Comparison of ENCODE assay signal across 24 cellular contexts in genomic region chr2:68838641-68839040, GRCh38.
"Had no signal": no experiment of that assay in that cellular context is flagged by ENCODE, and none has a peak within 500 bp of the region (broad histone marks: within the 10 kb centered on the region; RNA-seq: fewer than 3 reads in every experiment).

No MANE protein-coding gene starts in this region.

- H3K27me3 ChIP-seq: ascending aorta, cardiac muscle cell, MG63 had no signal

- ATAC-seq: activated CD8-positive, alpha-beta T cell treated with anti-CD3 and anti-CD28 coated beads, Interleukin-2, amount 10 ng/mL, durations not matched to agents 7 days and 5 days had no signal

- H3K4me3 Mint-ChIP-seq: activated CD4-positive, alpha-beta T cell treated with anti-CD3 and anti-CD28 coated beads, Interleukin-2, amount 10 ng/mL, durations not matched to agents 7 days and 5 days; activated CD8-positive, alpha-beta T cell treated with anti-CD3 and anti-CD28 coated beads, Interleukin-2, amount 10 ng/mL, durations not matched to agents 7 days and 5 days; activated naive CD4-positive, alpha-beta T cell treated with anti-CD3 and anti-CD28 coated beads, Interleukin-2, amount 50 U/mL, for 24 hours; activated naive CD8-positive, alpha-beta T cell treated with anti-CD3 and anti-CD28 coated beads, Interleukin-2, amount 10 ng/mL, durations not matched to agents 7 days and 5 days; activated T-cell treated with anti-CD3 and anti-CD28 coated beads, Interleukin-2, amount 50 U/mL, for 24 hours; central memory CD8-positive, alpha-beta T cell had no signal

- H3K27me3 Mint-ChIP-seq: activated CD4-positive, alpha-beta T cell treated with anti-CD3 and anti-CD28 coated beads, Interleukin-2, amount 10 ng/mL, durations not matched to agents 7 days and 5 days; activated naive CD4-positive, alpha-beta T cell treated with anti-CD3 and anti-CD28 coated beads, Interleukin-2, amount 50 U/mL, for 24 hours; activated T-cell treated with anti-CD3 and anti-CD28 coated beads, Interleukin-2, amount 50 U/mL, for 24 hours; central memory CD8-positive, alpha-beta T cell had no signal

- H3K9me3 Mint-ChIP-seq: activated naive CD4-positive, alpha-beta T cell treated with anti-CD3 and anti-CD28 coated beads, Interleukin-2, amount 50 U/mL, for 24 hours; activated T-cell treated with anti-CD3 and anti-CD28 coated beads, Interleukin-2, amount 50 U/mL, for 24 hours; activated T-helper 2 cell treated with anti-CD3 and anti-CD28 coated beads, Interferon-gamma antibody, Interleukin-2, Interleukin-4, amounts not matched to agents 10 μg/mL and 5 μg/mL and 100 μg/mL, durations not matched to agents 14 hours and 24 hours and 36 hours; central memory CD8-positive, alpha-beta T cell; T-helper 2 cell treated with Interferon-gamma antibody and Interleukin-4, amounts not matched to agents 5 μg/mL and 100 μg/mL, for 36 hours had no signal

- DNase-seq: activated CD4-positive, alpha-beta T cell treated with anti-CD3 and anti-CD28 coated beads, Interleukin-2, amount 10 ng/mL, durations not matched to agents 7 days and 5 days; activated gamma-delta T cell; activated naive CD8-positive, alpha-beta T cell treated with anti-CD3 and anti-CD28 coated beads, Interleukin-2, amount 10 ng/mL, durations not matched to agents 7 days and 5 days; amygdala; MG63; NCI-H1048; NCI-H1105 treated with DMSO at 0.1 percent for 48 hours; NCI-H1436; NCI-H1694; NCI-H1930; NCI-H2081 treated with DMSO at 0.1 percent for 48 hours; NCI-H226; NCI-H446 treated with DMSO at 0.1 percent for 48 hours; NCI-H524; NK-92 treated with Interleukin-12 subunit alpha and Interleukin-12 subunit beta, amount 100 ng/mL, for 24 hours; Right ventricle myocardium superior had no signal

- H3K36me3 ChIP-seq: ascending aorta, cardiac muscle cell, MG63 had no signal

- H3K27ac ChIP-seq: ascending aorta, cardiac muscle cell had no signal

- H3K27ac Mint-ChIP-seq: activated CD8-positive, alpha-beta T cell treated with anti-CD3 and anti-CD28 coated beads, Interleukin-2, amount 10 ng/mL, durations not matched to agents 7 days and 5 days; activated naive CD4-positive, alpha-beta T cell treated with anti-CD3 and anti-CD28 coated beads, Interleukin-2, amount 50 U/mL, for 24 hours; activated naive CD8-positive, alpha-beta T cell treated with anti-CD3 and anti-CD28 coated beads, Interleukin-2, amount 10 ng/mL, durations not matched to agents 7 days and 5 days had no signal

- H3K36me3 Mint-ChIP-seq: activated naive CD4-positive, alpha-beta T cell treated with anti-CD3 and anti-CD28 coated beads, Interleukin-2, amount 50 U/mL, for 24 hours; activated naive CD8-positive, alpha-beta T cell treated with anti-CD3 and anti-CD28 coated beads, Interleukin-2, amount 10 ng/mL, durations not matched to agents 7 days and 5 days had no signal

- H3K4me3 ChIP-seq: ascending aorta, cardiac muscle cell, MG63 had no signal

- H3K9me3 ChIP-seq: ascending aorta, MG63 had no signal

- H3K4me1 ChIP-seq: ascending aorta had no signal
